Comparison of ENCODE assay signal across 1 cellular context in the genomic region with DNA sequence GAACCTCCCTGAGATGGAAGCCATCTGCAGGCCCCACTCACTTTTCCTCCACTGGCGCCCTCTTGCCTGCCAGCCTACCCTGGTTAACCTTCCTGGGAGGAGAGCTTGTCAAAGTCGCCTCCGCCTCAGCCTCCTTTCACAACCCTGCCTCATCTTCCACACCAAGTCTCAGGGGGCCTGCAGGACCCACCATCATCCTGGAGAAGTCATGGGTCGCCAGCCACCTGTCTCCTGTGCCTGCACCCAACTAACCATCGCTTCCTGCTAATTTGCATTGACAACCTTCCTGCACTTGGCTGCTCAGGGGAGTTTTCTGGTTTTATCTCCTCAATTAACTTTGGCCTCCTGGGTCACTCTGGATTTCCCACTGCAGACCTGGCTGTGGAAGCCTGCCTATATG.
A peak's percentile ranks its signal among the peaks of the same experiment; 100 is the strongest.
TF ChIP-seq lines count a peak whose summit lies in the region.

No MANE protein-coding gene starts in this region.

TF ChIP-seq in GM12878, 131 proteins besides CTCF, POLR2A, EP300 and RAD21 (continued from another document):
- peak; percentile 73 for TF ChIP-seq PAX5 (IDR thresholded peaks at IDR 0.05; ENCODE audit: borderline replicate concordance, low read depth, low read length)
- TF ChIP-seq JUND (IDR thresholded peaks at IDR 0.05; ENCODE audit: low read depth, low read length), result no peak
- peak; percentile 63; the same call in 1 of the 2 replicates for TF ChIP-seq RCOR1 (conservative IDR thresholded peaks at IDR 0.05; ENCODE audit: low read depth, low read length)
- TF ChIP-seq CBFB (IDR thresholded peaks at IDR 0.05; ENCODE audit: low read depth), result peak; percentile 68; the same call in 1 of the 2 replicates
- peak; percentile 68 for TF ChIP-seq SKIL (IDR thresholded peaks at IDR 0.05; ENCODE audit: low read depth, poor library complexity, severe bottlenecking)
- TF ChIP-seq IRF4 (IDR thresholded peaks at IDR 0.05; ENCODE audit: low read depth, low read length), result no peak
- peak; percentile 21; the same call in 1 of the 2 replicates for TF ChIP-seq BCL11A (IDR thresholded peaks at IDR 0.05; ENCODE audit: low read depth, low read length)
- peak; percentile 74 for TF ChIP-seq MEF2B (IDR thresholded peaks at IDR 0.05; ENCODE audit: partially characterized antibody, poor library complexity, severe bottlenecking)
- peak; percentile 90 for TF ChIP-seq EED (IDR thresholded peaks at IDR 0.05; ENCODE audit: low read depth)
- peak; percentile 9; the same call in 1 of the 2 replicates for TF ChIP-seq ZBED1 (IDR thresholded peaks at IDR 0.05; ENCODE audit: borderline replicate concordance)
- no peak for TF ChIP-seq ZNF592 (IDR thresholded peaks at IDR 0.05)
- no peak for TF ChIP-seq RFX5 (IDR thresholded peaks at IDR 0.05; ENCODE audit: low read depth, low read length)
- TF ChIP-seq TCF3 (IDR thresholded peaks at IDR 0.05; ENCODE audit: borderline replicate concordance, insufficient read depth, low read depth, low read length), result peak; percentile 84; the same call in 1 of the 2 replicates
- TF ChIP-seq POU2F2 (IDR thresholded peaks at IDR 0.05; ENCODE audit: borderline replicate concordance, low read depth, low read length), result peak; percentile 98
- TF ChIP-seq ZNF217 (IDR thresholded peaks at IDR 0.05), result no peak
- TF ChIP-seq WRNIP1 (IDR thresholded peaks at IDR 0.05; ENCODE audit: borderline replicate concordance, low read depth, low read length), result no peak
- peak in 1 of 2 experiments; percentile 33; a peak in 1 of 4 replicates for TF ChIP-seq BHLHE40 (IDR thresholded peaks at IDR 0.05; ENCODE audit: borderline replicate concordance in 1 of 2, low read depth in 2 of 2, low read length in 1 of 2)
- TF ChIP-seq IKZF2 (IDR thresholded peaks at IDR 0.05), result peak; percentile 84 to 86
- TF ChIP-seq, protein P1, sequence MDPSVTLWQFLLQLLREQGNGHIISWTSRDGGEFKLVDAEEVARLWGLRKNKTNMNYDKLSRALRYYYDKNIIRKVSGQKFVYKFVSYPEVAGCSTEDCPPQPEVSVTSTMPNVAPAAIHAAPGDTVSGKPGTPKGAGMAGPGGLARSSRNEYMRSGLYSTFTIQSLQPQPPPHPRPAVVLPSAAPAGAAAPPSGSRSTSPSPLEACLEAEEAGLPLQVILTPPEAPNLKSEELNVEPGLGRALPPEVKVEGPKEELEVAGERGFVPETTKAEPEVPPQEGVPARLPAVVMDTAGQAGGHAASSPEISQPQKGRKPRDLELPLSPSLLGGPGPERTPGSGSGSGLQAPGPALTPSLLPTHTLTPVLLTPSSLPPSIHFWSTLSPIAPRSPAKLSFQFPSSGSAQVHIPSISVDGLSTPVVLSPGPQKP (IDR thresholded peaks at IDR 0.05; ENCODE audit: low read depth, low read length), result no peak
- TF ChIP-seq NRF1 (conservative IDR thresholded peaks at IDR 0.05; ENCODE audit: low read depth, low read length), result no peak
- TF ChIP-seq NR2F1 (conservative IDR thresholded peaks at IDR 0.05), result peak; percentile 81
- peak; percentile 51; the same call in 1 of the 2 replicates for TF ChIP-seq RELB (IDR thresholded peaks at IDR 0.05; ENCODE audit: low read depth)
- peak; percentile 89 for TF ChIP-seq SMAD5 (IDR thresholded peaks at IDR 0.05; ENCODE audit: low read depth)
- no peak for TF ChIP-seq RBBP5 (conservative IDR thresholded peaks at IDR 0.05)
- TF ChIP-seq CREM (IDR thresholded peaks at IDR 0.05; ENCODE audit: low read depth), result peak; percentile 56; the same call in 1 of the 2 replicates
- peak in 1 of 2 experiments; percentile 27; a peak in 1 of 4 replicates for TF ChIP-seq ETV6 (conservative IDR thresholded peaks at IDR 0.05 in 1 of 2, IDR thresholded peaks at IDR 0.05 in 1 of 2; ENCODE audit: borderline replicate concordance in 1 of 2, low read depth in 1 of 2)
- peak; percentile 31; the same call in 1 of the 2 replicates for TF ChIP-seq ATF7 (IDR thresholded peaks at IDR 0.05; ENCODE audit: low read depth)
- peak; percentile 7; the same call in 1 of the 2 replicates for TF ChIP-seq RB1 (IDR thresholded peaks at IDR 0.05; ENCODE audit: borderline replicate concordance)
- TF ChIP-seq ZNF687 (IDR thresholded peaks at IDR 0.05), result peak; percentile 91
- TF ChIP-seq KAT2A (conservative IDR thresholded peaks at IDR 0.05; ENCODE audit: control insufficient read depth, low read depth, low read length), result no peak
- peak; percentile 64; the same call in 1 of the 2 replicates for TF ChIP-seq MLLT1 (IDR thresholded peaks at IDR 0.05)
- 0 out of 2 replicates have a peak, but pooled peaks have one; percentile 57 for TF ChIP-seq GATAD2B (conservative IDR thresholded peaks at IDR 0.05; ENCODE audit: low read depth)
- peak; percentile 71 for TF ChIP-seq NBN (IDR thresholded peaks at IDR 0.05)
- peak; percentile 31 for TF ChIP-seq SP1 (IDR thresholded peaks at IDR 0.05; ENCODE audit: low read depth, low read length)
- TF ChIP-seq HDGF (IDR thresholded peaks at IDR 0.05), result peak; percentile 98
- peak; percentile 86 for TF ChIP-seq POLR2AphosphoS5 (IDR thresholded peaks at IDR 0.05; ENCODE audit: low read length)
- TF ChIP-seq IKZF1 (conservative IDR thresholded peaks at IDR 0.05), result peak; percentile 89
- TF ChIP-seq CHD2 (IDR thresholded peaks at IDR 0.05; ENCODE audit: borderline replicate concordance, low read depth, low read length), result 0 out of 2 replicates have a peak, but pooled peaks have one; percentile 25
- TF ChIP-seq ZZZ3 (IDR thresholded peaks at IDR 0.05; ENCODE audit: control insufficient read depth, insufficient read length, low read depth), result no peak
- no peak for TF ChIP-seq SREBF2 (IDR thresholded peaks at IDR 0.05; ENCODE audit: low read length)
- TF ChIP-seq DPF2 (IDR thresholded peaks at IDR 0.05), result peak; percentile 68
- peak; percentile 29; the same call in 1 of the 2 replicates for TF ChIP-seq LARP7 (IDR thresholded peaks at IDR 0.05)
